In genomic region chr18:12517142-12517541, GRCh38 we compare ENCODE assay signal across 28 cellular contexts.
"Had no signal": no experiment of that assay in that cellular context is flagged by ENCODE, and none has a peak within 500 bp of the region (broad histone marks: within the 10 kb centered on the region; RNA-seq: fewer than 3 reads in every experiment).

No MANE protein-coding gene starts in this region.

- H3K9ac ChIP-seq: SK-N-SH had no signal

- FAIRE-seq: colon, TTC549 had no signal

- H3K9me3 ChIP-seq: Peyer's patch, SJSA1, SK-N-SH had no signal

- H3K4me3 ChIP-seq: Peyer's patch, SJSA1 had no signal

- DNase-seq: activated CD4-positive, alpha-beta memory T cell treated with anti-CD3 and anti-CD28 coated beads for 36 hours; activated CD4-positive, alpha-beta T cell treated with anti-CD3 and anti-CD28 coated beads for 36 hours; activated CD4-positive, alpha-beta T cell treated with anti-CD3 and anti-CD28 coated beads, Interleukin-2, amount 10 ng/mL, durations not matched to agents 7 days and 5 days; activated CD8-positive, alpha-beta memory T cell treated with anti-CD3 and anti-CD28 coated beads, Interleukin-2, amount 50 U/mL, for 4 hours; activated gamma-delta T cell treated with Interleukin-2 at 50 U/mL for 16 hours; activated naive CD4-positive, alpha-beta T cell treated with anti-CD3 and anti-CD28 coated beads for 36 hours; activated naive CD8-positive, alpha-beta T cell treated with anti-CD3 and anti-CD28 coated beads, Interleukin-2, amount 50 U/mL, for 24 hours; activated T-cell treated with anti-CD3 and anti-CD28 coated beads for 4 hours; activated T-cell treated with anti-CD3 and anti-CD28 coated beads, Interleukin-2, amount 50 U/mL, for 4 hours; anterior cingulate cortex; brain microvascular endothelial cell; central memory CD4-positive, alpha-beta T cell; Karpas-422; NCI-H1048; NCI-H1105 treated with DMSO at 0.1 percent for 48 hours; NCI-H1436 treated with DMSO at 0.1 percent for 48 hours; NCI-H2029; NCI-H226; NCI-H82; NK-92 treated with Interleukin-12 subunit alpha and Interleukin-12 subunit beta, amount 100 ng/mL, for 24 hours; PC-3; Peyer's patch; RPMI8226; SHP77 treated with DMSO at 0.1 percent for 48 hours; SK-N-SH had no signal

- H3K4me1 ChIP-seq: Peyer's patch, SJSA1 had no signal

- H3K36me3 ChIP-seq: brain microvascular endothelial cell, Peyer's patch, SJSA1 had no signal

- H3K27me3 ChIP-seq: brain microvascular endothelial cell, Peyer's patch, SJSA1 had no signal

- H3K4me2 ChIP-seq: SK-N-SH had no signal

- ATAC-seq: activated CD4-positive, alpha-beta T cell treated with anti-CD3 and anti-CD28 coated beads for 36 hours; activated naive CD8-positive, alpha-beta T cell treated with anti-CD3 and anti-CD28 coated beads, Interleukin-2, amount 50 U/mL, for 24 hours; activated T-cell treated with anti-CD3 and anti-CD28 coated beads, Interleukin-2, amount 50 U/mL, for 4 hours; PC-3 had no signal

- H3K27ac ChIP-seq: brain microvascular endothelial cell, Peyer's patch, SJSA1 had no signal
